ENCODE assay signal across 11 cellular contexts in genomic region chr6:170024940-170025339, GRCh38.
A peak's percentile ranks its signal among the peaks of the same experiment; 100 is the strongest.
DNase-seq lines count a peak whose midpoint lies in the region; ATAC-seq and TF ChIP-seq lines count a peak whose summit lies in the region.
"Had no signal": no experiment of that assay in that cellular context is flagged by ENCODE, and none has a peak within 500 bp of the region (broad histone marks: within the 10 kb centered on the region; RNA-seq: fewer than 3 reads in every experiment).

No MANE protein-coding gene starts in this region.

- no peak for TF ChIP-seq EP300 in transverse colon (IDR thresholded peaks at IDR 0.05; ENCODE audit: low read depth)

- no peaks in the 10 kb centered on the region for H3K9me3 ChIP-seq in transverse colon
- H3K9me3 ChIP-seq: prostate gland had no signal

- H3K36me3 ChIP-seq in transverse colon = no peaks in the 10 kb centered on the region
- H3K36me3 ChIP-seq: prostate gland had no signal

- peaks cover 13 to 25% (median 15%) of the 10 kb centered on the region in 4 donors for H3K4me1 ChIP-seq in transverse colon

- in situ Hi-C loops in astrocyte of the spinal cord (cut with HindIII; ENCODE audit: low sequenced_read_pairs) = no loop called here
- in situ Hi-C loops in transverse colon (cut with MboI; ENCODE audit: low pct_ligation_motif_present in 1 of 4, low pct_unique_long_range_greater_than_20kb in 1 of 4, low sequenced_read_pairs in 3 of 4) = no loop called here

- H3K27ac ChIP-seq in transverse colon = peak overlapping the region; percentile 24 to 74 (median 32)
- H3K27ac ChIP-seq: 22Rv1 had no signal

- TF ChIP-seq CTCF in astrocyte of the spinal cord (IDR thresholded peaks at IDR 0.05; ENCODE audit: low read depth, low read length) = no peak
- TF ChIP-seq CTCF in transverse colon (IDR thresholded peaks at IDR 0.05) = no peak

- DNase-seq in DMS153 (lab: John Stamatoyannopoulos, UW) = peak; percentile 45
- no peak for DNase-seq in DMS153 treated with DMSO at 0.1 percent for 48 hours (lab: John Stamatoyannopoulos, UW; ENCODE audit: unreplicated experiment)
- peak; percentile 5 for DNase-seq in astrocyte of the spinal cord (ENCODE audit: low read depth, low spot score)
- peak; percentile 6 for DNase-seq in iris pigment epithelial cell (ENCODE audit: low read depth)
- peak; percentile 59 for DNase-seq in transverse colon
- no peak for DNase-seq in activated effector memory CD4-positive, alpha-beta T cell treated with anti-CD3 and anti-CD28 coated beads, Interleukin-2, amount 50 U/mL, for 16 hours
- DNase-seq: effector memory CD8-positive, alpha-beta T cell had no signal

- no peak for TF ChIP-seq POLR2A in transverse colon (IDR thresholded peaks at IDR 0.05)

- WGBS in transverse colon (ENCODE audit: low coverage in 1 of 2), 2 donors = 63 to 67% methylated on average over 3 to 7 of the region's 7 CpGs

- H3K27me3 ChIP-seq in transverse colon = peaks cover 11% of the 10 kb centered on the region

- intact Hi-C loops in transverse colon (cut with DNase I; ENCODE audit: low total_unique reads) = no loop called here

- ATAC-seq in GM19455 (IDR thresholded peaks at IDR 0.05; ENCODE audit: unreplicated experiment) (no peak), GM21447 (IDR thresholded peaks at IDR 0.05; ENCODE audit: unreplicated experiment) (no peak)
- ATAC-seq: effector memory CD8-positive, alpha-beta T cell had no signal

- H3K4me3 ChIP-seq in astrocyte of the spinal cord (ENCODE audit: low read depth, low read length) (no peak overlapping the region), transverse colon (no peak overlapping the region)
- H3K4me3 ChIP-seq: prostate gland had no signal

Comparison
In these comparisons a context has a peak if more than half of its experiments do, and no peak if none do; other contexts are left out.
1. DNase-seq: peak in DMS153 (single experiment), astrocyte of the spinal cord (single experiment), iris pigment epithelial cell (single experiment) and transverse colon (single experiment); none in DMS153 treated with DMSO at 0.1 percent for 48 hours (single experiment) and activated effector memory CD4-positive, alpha-beta T cell treated with anti-CD3 and anti-CD28 coated beads, Interleukin-2, amount 50 U/mL, for 16 hours (single experiment).